ENCODE assay signal across 1 cellular context in the genomic region with DNA sequence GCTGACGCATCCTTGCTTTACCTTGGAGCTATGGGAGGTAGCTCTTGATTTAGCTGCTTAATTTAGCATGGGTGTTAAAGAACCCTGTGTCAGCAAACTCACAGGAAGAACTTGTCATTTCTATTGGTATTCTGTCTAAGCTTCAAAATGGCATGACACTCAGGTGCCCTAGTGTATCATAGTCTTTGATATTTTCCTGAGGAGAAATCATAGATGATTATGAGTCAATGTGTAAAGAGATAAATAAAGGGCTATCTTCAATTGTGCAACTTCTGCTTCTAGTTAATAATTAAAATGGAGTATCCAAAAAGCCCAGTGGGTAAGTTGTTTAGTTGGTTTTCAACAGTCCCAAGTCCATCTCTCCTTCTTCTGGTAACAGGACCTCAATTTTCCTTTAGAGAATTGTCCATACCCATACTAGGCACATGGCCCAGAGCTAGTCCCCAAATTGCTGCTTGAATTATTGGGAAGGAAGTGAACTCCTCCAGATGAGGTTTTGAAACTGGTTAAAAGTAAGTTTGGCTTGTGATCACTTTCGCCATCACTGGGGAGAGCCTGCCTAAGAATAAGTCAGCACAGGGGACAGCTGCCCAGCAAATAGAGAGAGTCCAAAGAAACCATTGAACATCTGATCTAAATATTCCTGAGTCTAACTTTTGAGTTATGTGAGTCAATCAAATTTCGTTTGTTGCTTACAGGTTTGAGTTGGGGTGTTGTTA.
A peak's percentile ranks its signal among the peaks of the same experiment; 100 is the strongest.
TF ChIP-seq lines count a peak whose summit lies in the region.

No MANE protein-coding gene starts in this region.

TF ChIP-seq in HepG2, 621 proteins besides CTCF, POLR2A, EP300 and RAD21 (continued from another document and continues in another):
- TF ChIP-seq, protein P1, sequence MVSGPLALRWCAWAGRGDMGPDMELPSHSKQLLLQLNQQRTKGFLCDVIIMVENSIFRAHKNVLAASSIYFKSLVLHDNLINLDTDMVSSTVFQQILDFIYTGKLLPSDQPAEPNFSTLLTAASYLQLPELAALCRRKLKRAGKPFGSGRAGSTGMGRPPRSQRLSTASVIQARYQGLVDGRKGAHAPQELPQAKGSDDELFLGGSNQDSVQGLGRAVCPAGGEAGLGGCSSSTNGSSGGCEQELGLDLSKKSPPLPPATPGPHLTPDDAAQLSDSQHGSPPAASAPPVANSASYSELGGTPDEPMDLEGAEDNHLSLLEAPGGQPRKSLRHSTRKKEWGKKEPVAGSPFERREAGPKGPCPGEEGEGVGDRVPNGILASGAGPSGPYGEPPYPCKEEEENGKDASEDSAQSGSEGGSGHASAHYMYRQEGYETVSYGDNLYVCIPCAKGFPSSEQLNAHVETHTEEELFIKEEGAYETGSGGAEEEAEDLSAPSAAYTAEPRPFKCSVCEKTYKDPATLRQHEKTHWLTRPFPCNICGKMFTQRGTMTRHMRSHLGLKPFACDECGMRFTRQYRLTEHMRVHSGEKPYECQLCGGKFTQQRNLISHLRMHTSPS (CRISPR knock-in tag; IDR thresholded peaks at IDR 0.05; ENCODE audit: low read depth): no peak
- TF ChIP-seq ISL2 (CRISPR knock-in tag; IDR thresholded peaks at IDR 0.05) (peak; percentile 91), ZNF550 (CRISPR knock-in tag; IDR thresholded peaks at IDR 0.05; ENCODE audit: borderline replicate concordance) (no peak), RFX1 (IDR thresholded peaks at IDR 0.05) (no peak), JUNB (CRISPR knock-in tag; IDR thresholded peaks at IDR 0.05; ENCODE audit: borderline replicate concordance) (no peak; the same call in 1 of the 2 replicates), ERF (CRISPR knock-in tag; IDR thresholded peaks at IDR 0.05) (no peak; the same call in 1 of the 2 replicates), PLSCR1 (CRISPR knock-in tag; IDR thresholded peaks at IDR 0.05; ENCODE audit: borderline replicate concordance) (no peak), GATAD2A (CRISPR knock-in tag; IDR thresholded peaks at IDR 0.05) (peak; percentile 91), U2AF1 (optimal IDR thresholded peaks at IDR 0.05; ENCODE audit: low read depth, low read length) (no peak), SIN3B (IDR thresholded peaks at IDR 0.05; ENCODE audit: low read length) (no peak), ZNF800 (CRISPR knock-in tag; IDR thresholded peaks at IDR 0.05) (no peak), MEIS1 (CRISPR knock-in tag; IDR thresholded peaks at IDR 0.05; ENCODE audit: borderline replicate concordance) (no peak), SYNCRIP (IDR thresholded peaks at IDR 0.05; ENCODE audit: insufficient read depth, low read depth, low read length) (no peak), ZNF598 (CRISPR knock-in tag; IDR thresholded peaks at IDR 0.05; ENCODE audit: borderline replicate concordance) (no peak), TIGD3 (CRISPR knock-in tag; IDR thresholded peaks at IDR 0.05; ENCODE audit: borderline replicate concordance) (no peak), MAZ (IDR thresholded peaks at IDR 0.05; ENCODE audit: borderline replicate concordance, low read depth, low read length) (no peak), MAZ (CRISPR knock-in tag; IDR thresholded peaks at IDR 0.05; ENCODE audit: low read depth) (peak; percentile 17; the same call in 1 of the 2 replicates), BRD4 (CRISPR knock-in tag; IDR thresholded peaks at IDR 0.05) (no peak), STAT5B (CRISPR knock-in tag; IDR thresholded peaks at IDR 0.05) (no peak), ZNF496 (CRISPR knock-in tag; IDR thresholded peaks at IDR 0.05; ENCODE audit: insufficient replicate concordance) (no peak), CENPX (CRISPR knock-in tag; IDR thresholded peaks at IDR 0.05) (no peak), MYC (CRISPR knock-in tag; IDR thresholded peaks at IDR 0.05; ENCODE audit: borderline replicate concordance) (no peak), GLI4 (CRISPR knock-in tag; IDR thresholded peaks at IDR 0.05; ENCODE audit: borderline replicate concordance) (no peak), HMG20B (CRISPR knock-in tag; conservative IDR thresholded peaks at IDR 0.05) (no peak), ZNF720 (CRISPR knock-in tag; IDR thresholded peaks at IDR 0.05) (no peak), SMC3 (IDR thresholded peaks at IDR 0.05; ENCODE audit: low read length) (peak; percentile 33), ATF7-NPFF (CRISPR knock-in tag; IDR thresholded peaks at IDR 0.05; ENCODE audit: low read depth) (no peak), ZMYM3 (CRISPR knock-in tag; IDR thresholded peaks at IDR 0.05) (no peak), ZNF660 (CRISPR knock-in tag; IDR thresholded peaks at IDR 0.05; ENCODE audit: borderline replicate concordance, low read depth) (no peak), SIX1 (CRISPR knock-in tag; IDR thresholded peaks at IDR 0.05; ENCODE audit: borderline replicate concordance) (peak; percentile 81; the same call in 1 of the 2 replicates), ZFP1 (CRISPR knock-in tag; IDR thresholded peaks at IDR 0.05) (peak; percentile 11; the same call in 1 of the 2 replicates), DR1 (CRISPR knock-in tag; IDR thresholded peaks at IDR 0.05) (no peak), ZNF224 (CRISPR knock-in tag; IDR thresholded peaks at IDR 0.05) (no peak), ZFP41 (CRISPR knock-in tag; IDR thresholded peaks at IDR 0.05; ENCODE audit: borderline replicate concordance) (no peak), TOE1 (CRISPR knock-in tag; IDR thresholded peaks at IDR 0.05) (no peak), ZSCAN21 (CRISPR knock-in tag; IDR thresholded peaks at IDR 0.05; ENCODE audit: borderline replicate concordance) (no peak), SNAI1 (CRISPR knock-in tag; IDR thresholded peaks at IDR 0.05; ENCODE audit: borderline replicate concordance) (no peak), ZNF432 (CRISPR knock-in tag; IDR thresholded peaks at IDR 0.05; ENCODE audit: borderline replicate concordance) (no peak), ATF7 (IDR thresholded peaks at IDR 0.05) (0 out of 2 replicates have a peak, but pooled peaks have one; percentile 10), ATF7 (CRISPR knock-in tag; IDR thresholded peaks at IDR 0.05) (no peak), GTF3A (CRISPR knock-in tag; conservative IDR thresholded peaks at IDR 0.05) (no peak), ZNF703 (CRISPR knock-in tag; IDR thresholded peaks at IDR 0.05; ENCODE audit: borderline replicate concordance) (no peak), ELF1 (CRISPR knock-in tag; IDR thresholded peaks at IDR 0.05) (no peak)
- TF ChIP-seq, protein P2, sequence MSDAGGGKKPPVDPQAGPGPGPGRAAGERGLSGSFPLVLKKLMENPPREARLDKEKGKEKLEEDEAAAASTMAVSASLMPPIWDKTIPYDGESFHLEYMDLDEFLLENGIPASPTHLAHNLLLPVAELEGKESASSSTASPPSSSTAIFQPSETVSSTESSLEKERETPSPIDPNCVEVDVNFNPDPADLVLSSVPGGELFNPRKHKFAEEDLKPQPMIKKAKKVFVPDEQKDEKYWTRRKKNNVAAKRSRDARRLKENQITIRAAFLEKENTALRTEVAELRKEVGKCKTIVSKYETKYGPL (CRISPR knock-in tag; IDR thresholded peaks at IDR 0.05): no peak
- TF ChIP-seq, protein P3, sequence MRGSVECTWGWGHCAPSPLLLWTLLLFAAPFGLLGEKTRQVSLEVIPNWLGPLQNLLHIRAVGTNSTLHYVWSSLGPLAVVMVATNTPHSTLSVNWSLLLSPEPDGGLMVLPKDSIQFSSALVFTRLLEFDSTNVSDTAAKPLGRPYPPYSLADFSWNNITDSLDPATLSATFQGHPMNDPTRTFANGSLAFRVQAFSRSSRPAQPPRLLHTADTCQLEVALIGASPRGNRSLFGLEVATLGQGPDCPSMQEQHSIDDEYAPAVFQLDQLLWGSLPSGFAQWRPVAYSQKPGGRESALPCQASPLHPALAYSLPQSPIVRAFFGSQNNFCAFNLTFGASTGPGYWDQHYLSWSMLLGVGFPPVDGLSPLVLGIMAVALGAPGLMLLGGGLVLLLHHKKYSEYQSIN (CRISPR knock-in tag; IDR thresholded peaks at IDR 0.05; ENCODE audit: borderline replicate concordance): no peak
- TF ChIP-seq, protein P4, sequence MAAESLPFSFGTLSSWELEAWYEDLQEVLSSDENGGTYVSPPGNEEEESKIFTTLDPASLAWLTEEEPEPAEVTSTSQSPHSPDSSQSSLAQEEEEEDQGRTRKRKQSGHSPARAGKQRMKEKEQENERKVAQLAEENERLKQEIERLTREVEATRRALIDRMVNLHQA (CRISPR knock-in tag; IDR thresholded peaks at IDR 0.05): no peak
- TF ChIP-seq, protein P5, sequence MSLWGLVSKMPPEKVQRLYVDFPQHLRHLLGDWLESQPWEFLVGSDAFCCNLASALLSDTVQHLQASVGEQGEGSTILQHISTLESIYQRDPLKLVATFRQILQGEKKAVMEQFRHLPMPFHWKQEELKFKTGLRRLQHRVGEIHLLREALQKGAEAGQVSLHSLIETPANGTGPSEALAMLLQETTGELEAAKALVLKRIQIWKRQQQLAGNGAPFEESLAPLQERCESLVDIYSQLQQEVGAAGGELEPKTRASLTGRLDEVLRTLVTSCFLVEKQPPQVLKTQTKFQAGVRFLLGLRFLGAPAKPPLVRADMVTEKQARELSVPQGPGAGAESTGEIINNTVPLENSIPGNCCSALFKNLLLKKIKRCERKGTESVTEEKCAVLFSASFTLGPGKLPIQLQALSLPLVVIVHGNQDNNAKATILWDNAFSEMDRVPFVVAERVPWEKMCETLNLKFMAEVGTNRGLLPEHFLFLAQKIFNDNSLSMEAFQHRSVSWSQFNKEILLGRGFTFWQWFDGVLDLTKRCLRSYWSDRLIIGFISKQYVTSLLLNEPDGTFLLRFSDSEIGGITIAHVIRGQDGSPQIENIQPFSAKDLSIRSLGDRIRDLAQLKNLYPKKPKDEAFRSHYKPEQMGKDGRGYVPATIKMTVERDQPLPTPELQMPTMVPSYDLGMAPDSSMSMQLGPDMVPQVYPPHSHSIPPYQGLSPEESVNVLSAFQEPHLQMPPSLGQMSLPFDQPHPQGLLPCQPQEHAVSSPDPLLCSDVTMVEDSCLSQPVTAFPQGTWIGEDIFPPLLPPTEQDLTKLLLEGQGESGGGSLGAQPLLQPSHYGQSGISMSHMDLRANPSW (CRISPR knock-in tag; IDR thresholded peaks at IDR 0.05; ENCODE audit: borderline replicate concordance): no peak
- TF ChIP-seq, protein P6, sequence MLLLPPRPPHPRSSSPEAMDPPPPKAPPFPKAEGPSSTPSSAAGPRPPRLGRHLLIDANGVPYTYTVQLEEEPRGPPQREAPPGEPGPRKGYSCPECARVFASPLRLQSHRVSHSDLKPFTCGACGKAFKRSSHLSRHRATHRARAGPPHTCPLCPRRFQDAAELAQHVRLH (CRISPR knock-in tag; IDR thresholded peaks at IDR 0.05; ENCODE audit: borderline replicate concordance, low read depth): no peak
- TF ChIP-seq, protein P7, sequence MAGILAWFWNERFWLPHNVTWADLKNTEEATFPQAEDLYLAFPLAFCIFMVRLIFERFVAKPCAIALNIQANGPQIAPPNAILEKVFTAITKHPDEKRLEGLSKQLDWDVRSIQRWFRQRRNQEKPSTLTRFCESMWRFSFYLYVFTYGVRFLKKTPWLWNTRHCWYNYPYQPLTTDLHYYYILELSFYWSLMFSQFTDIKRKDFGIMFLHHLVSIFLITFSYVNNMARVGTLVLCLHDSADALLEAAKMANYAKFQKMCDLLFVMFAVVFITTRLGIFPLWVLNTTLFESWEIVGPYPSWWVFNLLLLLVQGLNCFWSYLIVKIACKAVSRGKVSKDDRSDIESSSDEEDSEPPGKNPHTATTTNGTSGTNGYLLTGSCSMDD (CRISPR knock-in tag; IDR thresholded peaks at IDR 0.05): no peak
